In genomic region chr7:4612939-4613841, GRCh38 we compare ENCODE assay signal across 8 cellular contexts.
A peak's percentile ranks its signal among the peaks of the same experiment; 100 is the strongest.
DNase-seq lines count a peak whose midpoint lies in the region; FAIRE-seq and TF ChIP-seq lines count a peak whose summit lies in the region.

No MANE protein-coding gene starts in this region.

- no peaks in the 10 kb centered on the region for H3K9me3 Mint-ChIP-seq in T-helper 1 cell treated with Interleukin-12 subunit alpha and Interleukin-12 subunit beta and Interleukin-4 antibody, amounts not matched to agents 30 μg/mL and 1 μg/mL, for 36 hours

- no peak for TF ChIP-seq POLR2A in GM12892 (IDR thresholded peaks at IDR 0.05; ENCODE audit: low read depth, low read length)

- H3K4me3 ChIP-seq in astrocyte of the spinal cord (ENCODE audit: low read depth, low read length) (no peak overlapping the region), subcutaneous abdominal adipose tissue (ENCODE audit: low read depth in 1 of 5, low read length in 5 of 5) (peak overlapping the region; percentile 55 to 75 (median 64))

- no peak overlapping the region for H3K27ac Mint-ChIP-seq in T-helper 1 cell treated with Interleukin-12 subunit alpha and Interleukin-12 subunit beta and Interleukin-4 antibody, amounts not matched to agents 30 μg/mL and 1 μg/mL, for 36 hours

- no peaks in the 10 kb centered on the region for H3K27me3 Mint-ChIP-seq in T-helper 1 cell treated with Interleukin-12 subunit alpha and Interleukin-12 subunit beta and Interleukin-4 antibody, amounts not matched to agents 30 μg/mL and 1 μg/mL, for 36 hours (ENCODE audit: low read depth)

- DNase-seq in T-helper 1 cell = no peak
- peak; percentile 28 for DNase-seq in astrocyte of the spinal cord (ENCODE audit: low read depth, low spot score)
- DNase-seq in kidney tubule cell (ENCODE audit: low spot score) = peak; percentile 74
- DNase-seq in GM12892 (ENCODE audit: insufficient read length) = no peak
- no peak for DNase-seq in NCI-H82 (lab: John Stamatoyannopoulos, UW)
- DNase-seq in occipital lobe (lab: John Stamatoyannopoulos, UW) = no peak

- no peaks in the 10 kb centered on the region for H3K27me3 ChIP-seq in subcutaneous abdominal adipose tissue (ENCODE audit: control insufficient read depth in 5 of 5, insufficient read depth in 4 of 5, low read length in 5 of 5)

- no peaks in the 10 kb centered on the region for H3K9me3 ChIP-seq in subcutaneous abdominal adipose tissue (ENCODE audit: control insufficient read depth in 5 of 5, low read length in 5 of 5)

- H3K9ac ChIP-seq in subcutaneous abdominal adipose tissue (ENCODE audit: low read length in 5 of 5) = peak overlapping the region; percentile 1 to 76 (median 54)

- H3K4me3 Mint-ChIP-seq in T-helper 1 cell treated with Interleukin-12 subunit alpha and Interleukin-12 subunit beta and Interleukin-4 antibody, amounts not matched to agents 30 μg/mL and 1 μg/mL, for 36 hours = peak overlapping the region; percentile 56

- H3K4me1 Mint-ChIP-seq in T-helper 1 cell treated with Interleukin-12 subunit alpha and Interleukin-12 subunit beta and Interleukin-4 antibody, amounts not matched to agents 30 μg/mL and 1 μg/mL, for 36 hours (ENCODE audit: low read depth) = peaks cover 13% of the 10 kb centered on the region

- in situ Hi-C loops in astrocyte of the spinal cord (cut with HindIII; ENCODE audit: low sequenced_read_pairs) = no loop called here

- H3K27ac ChIP-seq in subcutaneous abdominal adipose tissue (ENCODE audit: low read depth, low read length) = peak overlapping the region; percentile 12

- FAIRE-seq in GM12892 (lab: Jason Lieb, UNC) = no peak

- H3K36me3 Mint-ChIP-seq in T-helper 1 cell treated with Interleukin-12 subunit alpha and Interleukin-12 subunit beta and Interleukin-4 antibody, amounts not matched to agents 30 μg/mL and 1 μg/mL, for 36 hours (ENCODE audit: low read depth) = no peaks in the 10 kb centered on the region

- H3K36me3 ChIP-seq in subcutaneous abdominal adipose tissue (ENCODE audit: control insufficient read depth in 5 of 5, insufficient read depth in 5 of 5, low read length in 5 of 5) = no peaks in the 10 kb centered on the region

- TF ChIP-seq CTCF in astrocyte of the spinal cord (IDR thresholded peaks at IDR 0.05; ENCODE audit: low read depth, low read length) = no peak

- peaks cover 10 to 22% (median 17%) of the 10 kb centered on the region in 5 donors for H3K4me1 ChIP-seq in subcutaneous abdominal adipose tissue (ENCODE audit: control insufficient read depth in 5 of 5, insufficient read depth in 5 of 5, low read length in 5 of 5)

Comparison
In these comparisons a context has a peak if more than half of its experiments do, and no peak if none do; other contexts are left out.
1. DNase-seq: peak in astrocyte of the spinal cord (single experiment) and kidney tubule cell (single experiment); none in T-helper 1 cell (0 of 5), GM12892 (single experiment), NCI-H82 (single experiment) and occipital lobe (single experiment).